Comparison of ENCODE assay signal across 8 cellular contexts in the genomic region with DNA sequence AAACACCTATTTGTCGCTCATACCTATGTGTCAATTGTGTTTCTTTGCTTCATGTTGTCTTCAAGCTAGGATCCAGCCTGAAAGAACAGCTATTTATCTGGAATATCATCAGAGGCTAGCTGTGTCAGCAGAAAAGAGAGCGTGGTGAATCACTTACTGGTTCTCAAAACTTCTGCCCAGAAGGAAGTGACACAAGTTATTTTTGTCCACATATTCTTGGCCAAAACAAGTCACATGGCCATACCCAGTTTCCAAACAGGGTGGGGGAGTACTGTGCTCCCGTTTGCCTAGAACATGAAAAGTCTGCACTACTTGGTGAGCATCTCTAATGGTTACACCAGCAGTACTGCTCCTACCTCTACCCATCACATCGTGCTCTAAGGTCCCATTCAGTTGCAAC.
DNase-seq lines count a peak whose midpoint lies in the region; ATAC-seq and TF ChIP-seq lines count a peak whose summit lies in the region.

No MANE protein-coding gene starts in this region.

- intact Hi-C loops in thyroid gland (cut with DNase I): no loop called here

- no peak overlapping the region for H3K9ac ChIP-seq in Karpas-422 (ENCODE audit: low read length)

- H3K9me3 Mint-ChIP-seq in activated naive CD4-positive, alpha-beta T cell treated with anti-CD3 and anti-CD28 coated beads, Interleukin-2, amount 50 U/mL, for 72 hours: no peaks in the 10 kb centered on the region

- H3K27ac Mint-ChIP-seq in activated naive CD4-positive, alpha-beta T cell treated with anti-CD3 and anti-CD28 coated beads, Interleukin-2, amount 50 U/mL, for 72 hours: no peak overlapping the region

- no peak overlapping the region for H3K4me2 ChIP-seq in Karpas-422 (ENCODE audit: low read depth, low read length, poor library complexity, severe bottlenecking)

- H3K9me2 ChIP-seq in Karpas-422 (replicated peaks; ENCODE audit: insufficient read depth, low read length): no peaks in the 10 kb centered on the region

- no peak for TF ChIP-seq POLR2A in thyroid gland (IDR thresholded peaks at IDR 0.05)

- H3K36me3 ChIP-seq in thyroid gland (no peaks in the 10 kb centered on the region), Karpas-422 (ENCODE audit: insufficient read depth, low read length) (no peaks in the 10 kb centered on the region)

- H3K27ac ChIP-seq in thyroid gland (peak overlapping the region in 1 of 3 donors; percentile 23), Karpas-422 (ENCODE audit: low read length) (no peak overlapping the region)

- no peaks in the 10 kb centered on the region for H3K79me2 ChIP-seq in Karpas-422 (ENCODE audit: low read length)

- DNase-seq in EL: peak; percentile 9
- peak; percentile 23 for DNase-seq in SKM-1 treated with dmso at 0.1 percent for 144 hours (lab: John Stamatoyannopoulos, UW; ENCODE audit: unreplicated experiment)
- DNase-seq in kidney tubule cell (ENCODE audit: low spot score): peak; percentile 2
- no peak for DNase-seq in thyroid gland
- DNase-seq in ecto neural progenitor cell (ENCODE audit: low spot score): no peak
- no peak for DNase-seq in activated naive CD4-positive, alpha-beta T cell treated with anti-CD3 and anti-CD28 coated beads, Interleukin-2, amount 50 U/mL, for 72 hours (ENCODE audit: low spot score in 2 of 2)
- no peak for DNase-seq in Karpas-422

- H3K9me3 ChIP-seq in thyroid gland: no peaks in the 10 kb centered on the region
- H3K9me3 ChIP-seq in Karpas-422 (ENCODE audit: low read length): no peaks in the 10 kb centered on the region

- no peaks in the 10 kb centered on the region for H3K36me3 Mint-ChIP-seq in activated naive CD4-positive, alpha-beta T cell treated with anti-CD3 and anti-CD28 coated beads, Interleukin-2, amount 50 U/mL, for 72 hours

- WGBS in thyroid gland, 2 donors: 55 to 71% methylated on average over 4 of the region's 4 CpGs

- H3K27me3 ChIP-seq in thyroid gland (no peaks in the 10 kb centered on the region), Karpas-422 (ENCODE audit: low read length) (no peaks in the 10 kb centered on the region)

- peaks cover 0 to 6% of the 10 kb centered on the region in 2 donors for H3K4me1 ChIP-seq in thyroid gland
- no peaks in the 10 kb centered on the region for H3K4me1 ChIP-seq in Karpas-422 (ENCODE audit: low read length)

- H3K4me3 ChIP-seq in thyroid gland (replicated peaks in 1 of 3) (no peak overlapping the region), Karpas-422 (ENCODE audit: low read length) (no peak overlapping the region)

- peak; percentile 84 for ATAC-seq in HG02588 (IDR thresholded peaks at IDR 0.05; ENCODE audit: unreplicated experiment)
- ATAC-seq in activated naive CD4-positive, alpha-beta T cell treated with anti-CD3 and anti-CD28 coated beads, Interleukin-2, amount 50 U/mL, for 72 hours: no peak

- no peaks in the 10 kb centered on the region for H4K20me1 ChIP-seq in Karpas-422 (ENCODE audit: insufficient read depth, low read depth, low read length)

- TF ChIP-seq CTCF in thyroid gland (IDR thresholded peaks at IDR 0.05): no peak

- H2AFZ ChIP-seq in Karpas-422 (ENCODE audit: low read length): no peak overlapping the region

Comparison
In these comparisons a context has a peak if more than half of its experiments do, and no peak if none do; other contexts are left out.
1. DNase-seq: peak in EL (single experiment), SKM-1 treated with dmso at 0.1 percent for 144 hours (single experiment) and kidney tubule cell (single experiment); none in thyroid gland (0 of 2), ecto neural progenitor cell (single experiment), activated naive CD4-positive, alpha-beta T cell treated with anti-CD3 and anti-CD28 coated beads, Interleukin-2, amount 50 U/mL, for 72 hours (0 of 2) and Karpas-422 (single experiment).